ENCODE assay signal across 25 cellular contexts in the genomic region with DNA sequence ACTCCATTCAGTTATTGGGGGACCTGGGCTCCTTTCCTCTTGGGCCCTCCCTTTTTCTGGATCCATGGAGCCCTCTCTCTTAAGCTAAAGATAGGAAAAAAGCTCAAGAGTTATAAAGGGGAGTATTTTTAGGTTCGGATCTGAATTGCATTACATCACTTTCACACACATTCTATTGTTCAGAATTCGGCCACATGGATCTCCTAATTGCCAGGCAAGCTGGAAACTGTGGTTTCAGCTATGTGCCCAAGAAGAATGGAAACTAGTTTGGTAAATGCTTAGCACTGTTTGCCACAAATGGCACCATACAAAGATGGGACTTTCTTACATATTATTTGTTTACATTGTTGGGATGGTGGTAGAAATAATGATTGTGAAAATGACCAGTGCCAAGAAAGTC.
"Had no signal": no experiment of that assay in that cellular context is flagged by ENCODE, and none has a peak within 500 bp of the region (broad histone marks: within the 10 kb centered on the region; RNA-seq: fewer than 3 reads in every experiment).

No MANE protein-coding gene starts in this region.

- H3K4me3 ChIP-seq: ascending aorta, cardiac muscle cell had no signal

- H3K27ac ChIP-seq: ascending aorta, brain microvascular endothelial cell, cardiac muscle cell had no signal

- H3K27me3 ChIP-seq: ascending aorta, brain microvascular endothelial cell, cardiac muscle cell had no signal

- H3K36me3 ChIP-seq: ascending aorta, brain microvascular endothelial cell, cardiac muscle cell had no signal

- ATAC-seq: activated CD8-positive, alpha-beta memory T cell treated with anti-CD3 and anti-CD28 coated beads, Interleukin-2, amount 10 ng/mL, durations not matched to agents 7 days and 5 days; activated naive CD4-positive, alpha-beta T cell treated with anti-CD3 and anti-CD28 coated beads, Interleukin-2, amount 50 U/mL, for 72 hours; activated naive CD8-positive, alpha-beta T cell treated with anti-CD3 and anti-CD28 coated beads, Interleukin-2, amount 50 U/mL, for 24 hours; WTC11 had no signal

- DNase-seq: activated CD4-positive, alpha-beta T cell treated with anti-CD3 and anti-CD28 coated beads, Interleukin-2, amount 10 ng/mL, durations not matched to agents 24 days and 14 days; activated CD4-positive, alpha-beta T cell treated with anti-CD3 and anti-CD28 coated beads, Interleukin-2, amount 50 U/mL, for 48 hours; activated CD4-positive, CD25-positive, alpha-beta regulatory T cell treated with anti-CD3 and anti-CD28 coated beads, Interleukin-2, amount 50 U/mL, for 72 hours; activated CD8-positive, alpha-beta memory T cell treated with anti-CD3 and anti-CD28 coated beads, Interleukin-2, amount 10 ng/mL, durations not matched to agents 7 days and 5 days; activated effector memory CD4-positive, alpha-beta T cell treated with anti-CD3 and anti-CD28 coated beads, Interleukin-2, amount 50 U/mL, for 16 hours; activated naive CD4-positive, alpha-beta T cell treated with Interleukin-2 at 50 U/mL for 16 hours; activated naive CD8-positive, alpha-beta T cell treated with anti-CD3 and anti-CD28 coated beads, Interleukin-2, amount 50 U/mL, for 24 hours; activated T-cell treated with anti-CD3 and anti-CD28 coated beads, Interleukin-2, amount 50 U/mL, for 24 hours; amniotic stem cell; brain microvascular endothelial cell; KG1; NCI-H1048; NCI-H1694; NCI-H2029; NCI-H2107; NCI-H2171 treated with DMSO at 0.1 percent for 48 hours; NCI-H226; NCI-H526; NCI-H82; RPMI8226; SHP77 had no signal
